ENCODE assay signal across 35 cellular contexts in the genomic region with DNA sequence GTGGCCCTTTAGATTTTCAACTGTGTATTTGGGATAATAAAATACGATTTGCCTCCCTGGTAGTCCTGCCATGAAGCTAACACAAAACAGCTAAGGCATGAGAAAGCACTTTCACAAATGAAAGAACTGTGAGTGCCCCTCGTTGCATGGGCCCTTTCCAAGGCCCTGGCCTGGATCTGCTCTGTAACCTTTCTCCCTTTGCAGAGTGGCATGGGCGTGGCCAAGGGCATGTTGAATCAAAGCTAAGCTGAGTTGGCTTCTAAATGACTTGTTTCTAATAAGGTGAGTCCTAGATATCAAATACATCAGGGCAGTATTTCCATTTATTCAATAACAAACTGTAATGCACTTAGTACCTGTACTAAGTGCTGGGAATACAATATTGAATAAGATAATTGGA.
"Had no signal": no experiment of that assay in that cellular context is flagged by ENCODE, and none has a peak within 500 bp of the region (broad histone marks: within the 10 kb centered on the region; RNA-seq: fewer than 3 reads in every experiment).

No MANE protein-coding gene starts in this region.

- H3K27me3 ChIP-seq: brain microvascular endothelial cell, cardiac muscle cell, dorsolateral prefrontal cortex, gastrocnemius medialis, heart left ventricle had no signal

- H3K27me3 Mint-ChIP-seq: activated B cell treated with CpG ODN at 0.5 μM for 24 hours; activated CD8-positive, alpha-beta T cell treated with anti-CD3 and anti-CD28 coated beads for 36 hours; activated T-helper 17 cell treated with anti-CD3 and anti-CD28 coated beads, Interleukin-2, amount 50 U/mL, for 72 hours had no signal

- H3K27ac ChIP-seq: brain microvascular endothelial cell, cardiac muscle cell, coronary artery, dorsolateral prefrontal cortex, gastrocnemius medialis, heart left ventricle, WERI-Rb-1 had no signal

- H3K4me3 Mint-ChIP-seq: activated B cell treated with CpG ODN at 0.5 μM for 24 hours; activated CD8-positive, alpha-beta T cell treated with anti-CD3 and anti-CD28 coated beads for 36 hours; activated naive CD8-positive, alpha-beta T cell; activated T-cell treated with anti-CD3 and anti-CD28 coated beads, Interleukin-2, amount 50 U/mL, for 4 hours; activated T-helper 17 cell treated with anti-CD3 and anti-CD28 coated beads, Interleukin-2, amount 50 U/mL, for 72 hours; dendritic cell treated with granulocyte-macrophage colony-stimulating factor and Interleukin-4, amounts not matched to agents 40 ng/mL and 50 ng/mL, for 4 days; endodermal cell; T-helper 17 cell; T-helper 2 cell treated with Interferon-gamma antibody and Interleukin-4, amounts not matched to agents 5 μg/mL and 100 μg/mL, for 36 hours had no signal

- H3K9me3 ChIP-seq: gastrocnemius medialis, heart left ventricle had no signal

- DNase-seq: activated B cell treated with CpG ODN at 0.5 μM for 24 hours; activated CD4-positive, alpha-beta T cell treated with anti-CD3 and anti-CD28 coated beads for 48 hours; activated CD4-positive, alpha-beta T cell treated with anti-CD3 and anti-CD28 coated beads, Interleukin-2, amount 50 U/mL, for 1 hour; activated CD4-positive, alpha-beta T cell treated with anti-CD3 and anti-CD28 coated beads, Interleukin-2, amount 50 U/mL, for 48 hours; activated CD8-positive, alpha-beta memory T cell treated with anti-CD3 and anti-CD28 coated beads for 24 hours; activated CD8-positive, alpha-beta T cell treated with anti-CD3 and anti-CD28 coated beads for 36 hours; activated effector memory CD4-positive, alpha-beta T cell treated with Interleukin-2 at 50 U/mL for 16 hours; activated gamma-delta T cell treated with Interleukin-2 at 50 U/mL for 16 hours; activated naive CD4-positive, alpha-beta T cell treated with anti-CD3 and anti-CD28 coated beads, Interleukin-2, amount 50 U/mL, for 16 hours; activated naive CD4-positive, alpha-beta T cell treated with Interleukin-2 at 50 U/mL for 16 hours; activated T-cell treated with anti-CD3 and anti-CD28 coated beads, Interleukin-2, amount 50 U/mL, for 4 hours; amniotic stem cell; anterior cingulate cortex; brain microvascular endothelial cell; central memory CD4-positive, alpha-beta T cell; cerebellar nuclear complex; dorsolateral prefrontal cortex; effector memory CD4-positive, alpha-beta T cell; endodermal cell; erythroblast; foreskin fibroblast; gastrocnemius medialis; glutamatergic neuron; heart left ventricle; T-helper 1 cell; T-helper 17 cell; T1000; WERI-Rb-1 had no signal

- FAIRE-seq: astrocyte had no signal

- H3K9me3 Mint-ChIP-seq: activated B cell treated with CpG ODN at 0.5 μM for 24 hours; activated CD8-positive, alpha-beta T cell treated with anti-CD3 and anti-CD28 coated beads for 36 hours; activated T-cell treated with anti-CD3 and anti-CD28 coated beads, Interleukin-2, amount 50 U/mL, for 4 hours; activated T-helper 17 cell treated with anti-CD3 and anti-CD28 coated beads, Interleukin-2, amount 50 U/mL, for 72 hours; dendritic cell treated with granulocyte-macrophage colony-stimulating factor and Interleukin-4, amounts not matched to agents 40 ng/mL and 50 ng/mL, for 4 days; endodermal cell; T-helper 2 cell treated with Interferon-gamma antibody and Interleukin-4, amounts not matched to agents 5 μg/mL and 100 μg/mL, for 36 hours had no signal

- H3K36me3 Mint-ChIP-seq: activated naive CD8-positive, alpha-beta T cell had no signal

- H3K36me3 ChIP-seq: brain microvascular endothelial cell, cardiac muscle cell, gastrocnemius medialis, heart left ventricle, WERI-Rb-1 had no signal

- H3K27ac Mint-ChIP-seq: activated B cell treated with CpG ODN at 0.5 μM for 24 hours; activated CD8-positive, alpha-beta T cell treated with anti-CD3 and anti-CD28 coated beads for 36 hours; activated naive CD8-positive, alpha-beta T cell; activated T-helper 17 cell treated with anti-CD3 and anti-CD28 coated beads, Interleukin-2, amount 50 U/mL, for 72 hours; dendritic cell treated with granulocyte-macrophage colony-stimulating factor and Interleukin-4, amounts not matched to agents 40 ng/mL and 50 ng/mL, for 4 days; endodermal cell; T-helper 17 cell; T-helper 2 cell treated with Interferon-gamma antibody and Interleukin-4, amounts not matched to agents 5 μg/mL and 100 μg/mL, for 36 hours had no signal

- H3K4me3 ChIP-seq: cardiac muscle cell, coronary artery, dorsolateral prefrontal cortex, gastrocnemius medialis, heart left ventricle had no signal

- H3K4me1 Mint-ChIP-seq: activated B cell treated with CpG ODN at 0.5 μM for 24 hours; activated T-helper 17 cell treated with anti-CD3 and anti-CD28 coated beads, Interleukin-2, amount 50 U/mL, for 72 hours had no signal

- H3K4me1 ChIP-seq: gastrocnemius medialis had no signal
